15 cellular contexts compared by ENCODE assay signal in genomic region chr1:12356004-12356890, GRCh38.
DNase-seq lines count a peak whose midpoint lies in the region; ATAC-seq, FAIRE-seq and TF ChIP-seq lines count a peak whose summit lies in the region.
"Had no signal": no experiment of that assay in that cellular context is flagged by ENCODE, and none has a peak within 500 bp of the region (broad histone marks: within the 10 kb centered on the region; RNA-seq: fewer than 3 reads in every experiment).

No MANE protein-coding gene starts in this region.

- H3K9me3 ChIP-seq in vagina = no peaks in the 10 kb centered on the region

- peak; percentile 66 for ATAC-seq in Right ventricle myocardium superior (ENCODE audit: poor library complexity)

- peak overlapping the region; percentile 90 for H3K27ac Mint-ChIP-seq in mesothelial cell of epicardium
- H3K27ac Mint-ChIP-seq: activated naive CD4-positive, alpha-beta T cell treated with anti-CD3 and anti-CD28 coated beads, Interleukin-2, amount 50 U/mL, for 24 hours had no signal

- no peak for TF ChIP-seq POLR2A in vagina (IDR thresholded peaks at IDR 0.05)

- DNase-seq in Right ventricle myocardium superior (no peak), cardiac septum (ENCODE audit: low spot score) (no peak), coronary artery (ENCODE audit: low spot score) (no peak), mesothelial cell of epicardium (ENCODE audit: low spot score in 2 of 2, unreplicated experiment in 2 of 2) (no peak), vagina (ENCODE audit: extremely low spot score in 2 of 2) (no peak), DMS153 (lab: John Stamatoyannopoulos, UW) (no peak), T-helper 1 cell (no peak), D721Med (ENCODE audit: insufficient read length, low spot score) (no peak)
- DNase-seq: ACHN, DMS79 treated with DMSO at 0.1 percent for 48 hours, NCI-H2107, retina, T1000 had no signal

- FAIRE-seq in D721Med (lab: Jason Lieb, UNC) = no peak

- intact Hi-C loops in Right ventricle myocardium superior (cut with DNase I) (no loop called here), cardiac septum (cut with DNase I) (no loop called here), vagina (cut with DNase I) (no loop called here)

- H3K27me3 Mint-ChIP-seq in mesothelial cell of epicardium (ENCODE audit: low read depth) = no peaks in the 10 kb centered on the region
- H3K27me3 Mint-ChIP-seq: activated naive CD4-positive, alpha-beta T cell treated with anti-CD3 and anti-CD28 coated beads, Interleukin-2, amount 50 U/mL, for 24 hours had no signal

- H3K4me3 ChIP-seq in coronary artery (peak overlapping the region; percentile 22), vagina (no peak overlapping the region)

- no peaks in the 10 kb centered on the region for H3K27me3 ChIP-seq in vagina

- H3K9me3 Mint-ChIP-seq in mesothelial cell of epicardium = peaks cover 4% of the 10 kb centered on the region
- H3K9me3 Mint-ChIP-seq: activated naive CD4-positive, alpha-beta T cell treated with anti-CD3 and anti-CD28 coated beads, Interleukin-2, amount 50 U/mL, for 24 hours had no signal

- peaks cover 2 to 51% of the 10 kb centered on the region in 2 donors for H3K36me3 ChIP-seq in vagina

- H3K27ac ChIP-seq in coronary artery (peak overlapping the region; percentile 68 to 78), vagina (peak overlapping the region; percentile 35)
- H3K27ac ChIP-seq: KMS-11 had no signal

- H3K4me1 ChIP-seq in vagina = peaks cover 33% of the 10 kb centered on the region

- H3K4me3 Mint-ChIP-seq in mesothelial cell of epicardium = peak overlapping the region; percentile 3
- H3K4me3 Mint-ChIP-seq: activated naive CD4-positive, alpha-beta T cell treated with anti-CD3 and anti-CD28 coated beads, Interleukin-2, amount 50 U/mL, for 24 hours had no signal

- H3K36me3 Mint-ChIP-seq in mesothelial cell of epicardium = peaks cover 16% of the 10 kb centered on the region

- H3K4me1 Mint-ChIP-seq in mesothelial cell of epicardium = peaks cover 61% of the 10 kb centered on the region
- H3K4me1 Mint-ChIP-seq: activated naive CD4-positive, alpha-beta T cell treated with anti-CD3 and anti-CD28 coated beads, Interleukin-2, amount 50 U/mL, for 24 hours had no signal

- TF ChIP-seq CTCF in coronary artery (IDR thresholded peaks at IDR 0.05) (no peak), mesothelial cell of epicardium (IDR thresholded peaks at IDR 0.05; ENCODE audit: unreplicated experiment) (no peak), vagina (IDR thresholded peaks at IDR 0.05) (no peak), D721Med (IDR thresholded peaks at IDR 0.05; ENCODE audit: insufficient read depth, missing control alignments) (no peak)
